8 cellular contexts compared by ENCODE assay signal in the genomic region with DNA sequence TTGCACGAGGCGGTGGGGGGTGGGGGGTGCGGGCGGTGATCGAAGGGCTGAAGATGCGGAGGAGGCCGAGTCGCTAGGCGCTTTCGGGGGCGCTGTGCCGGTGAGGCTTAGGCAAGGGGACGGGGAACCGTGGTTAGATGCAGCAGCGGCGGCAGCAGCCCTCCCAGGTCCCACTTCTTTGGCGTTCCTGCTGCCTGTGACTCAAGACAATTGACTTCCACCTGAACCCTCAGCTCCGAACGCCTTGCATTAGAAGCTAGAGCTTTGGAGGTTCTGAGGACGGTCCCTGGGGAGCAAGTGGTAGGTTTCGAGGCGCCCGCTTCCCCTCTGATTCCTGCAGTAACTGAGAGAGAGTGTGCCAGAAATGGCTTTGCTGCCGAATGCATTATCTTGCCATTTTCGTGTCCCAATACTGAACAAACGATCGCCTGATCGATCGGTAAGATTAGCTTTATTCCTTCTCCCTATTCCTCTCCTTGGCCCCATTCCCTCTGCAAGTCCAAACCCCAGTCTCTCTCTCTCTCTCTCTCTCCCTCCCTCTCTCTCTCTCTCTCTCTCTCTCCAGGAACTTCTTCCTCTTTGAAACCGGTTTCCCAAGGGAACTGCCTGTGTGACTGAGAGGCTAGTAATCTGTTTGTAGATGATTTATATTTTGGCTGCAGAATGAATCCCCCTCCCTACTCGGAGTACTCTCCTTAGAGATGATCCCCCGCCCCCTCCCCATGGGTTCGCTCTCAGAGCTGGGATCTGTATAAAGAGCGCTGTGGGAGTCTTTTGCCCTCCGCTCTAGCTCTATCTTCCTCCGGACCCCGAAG. TPM values are rescaled to one million over a fixed set of nuclear protein-coding genes. Genes with fewer than 3 reads are reported as not detected.
DNase-seq lines count a peak whose midpoint lies in the region; ATAC-seq and TF ChIP-seq lines count a peak whose summit lies in the region.

No MANE protein-coding gene starts in this region.

- peak overlapping the region; percentile 90 for H3K4me3 Mint-ChIP-seq in glutamatergic neuron (ENCODE audit: unreplicated experiment)

- DNase-seq in EL (peak; percentile 29), HPDE6-E6E7 (ENCODE audit: extremely low spot score) (peak; percentile 15), glutamatergic neuron (peak; percentile 66), posterior cingulate gyrus (peak in 9 of 10 donors; percentile 32 to 86 (median 49)), COLO829 (ENCODE audit: low spot score) (no peak)

- peaks cover 31% of the 10 kb centered on the region for H3K4me1 Mint-ChIP-seq in glutamatergic neuron (ENCODE audit: low read depth, unreplicated experiment)

- intact Hi-C loops in posterior cingulate gyrus (cut with DNase I) = no loop called here

- peaks cover 17% of the 10 kb centered on the region for H3K27me3 Mint-ChIP-seq in glutamatergic neuron (ENCODE audit: unreplicated experiment)

- no peak for TF ChIP-seq CTCF in glutamatergic neuron (IDR thresholded peaks at IDR 0.05; ENCODE audit: partially characterized antibody, unreplicated experiment)

- peaks cover 11% of the 10 kb centered on the region for H3K9me3 Mint-ChIP-seq in glutamatergic neuron (ENCODE audit: unreplicated experiment)

- ATAC-seq in SK-N-SH treated with all-trans-retinoic acid at 6 μM for 48 hours (peak; percentile 81), GM21390 (IDR thresholded peaks at IDR 0.05; ENCODE audit: unreplicated experiment) (no peak), esophagus mucosa (no peak)

- no peaks in the 10 kb centered on the region for H3K36me3 Mint-ChIP-seq in glutamatergic neuron (ENCODE audit: unreplicated experiment)

- H3K27ac Mint-ChIP-seq in glutamatergic neuron (ENCODE audit: unreplicated experiment) = peak overlapping the region; percentile 72

TF ChIP-seq in SK-N-SH treated with all-trans-retinoic acid at 6 μM for 48 hours, 23 proteins besides CTCF, POLR2A, EP300 and RAD21:
- TF ChIP-seq, protein P1, sequence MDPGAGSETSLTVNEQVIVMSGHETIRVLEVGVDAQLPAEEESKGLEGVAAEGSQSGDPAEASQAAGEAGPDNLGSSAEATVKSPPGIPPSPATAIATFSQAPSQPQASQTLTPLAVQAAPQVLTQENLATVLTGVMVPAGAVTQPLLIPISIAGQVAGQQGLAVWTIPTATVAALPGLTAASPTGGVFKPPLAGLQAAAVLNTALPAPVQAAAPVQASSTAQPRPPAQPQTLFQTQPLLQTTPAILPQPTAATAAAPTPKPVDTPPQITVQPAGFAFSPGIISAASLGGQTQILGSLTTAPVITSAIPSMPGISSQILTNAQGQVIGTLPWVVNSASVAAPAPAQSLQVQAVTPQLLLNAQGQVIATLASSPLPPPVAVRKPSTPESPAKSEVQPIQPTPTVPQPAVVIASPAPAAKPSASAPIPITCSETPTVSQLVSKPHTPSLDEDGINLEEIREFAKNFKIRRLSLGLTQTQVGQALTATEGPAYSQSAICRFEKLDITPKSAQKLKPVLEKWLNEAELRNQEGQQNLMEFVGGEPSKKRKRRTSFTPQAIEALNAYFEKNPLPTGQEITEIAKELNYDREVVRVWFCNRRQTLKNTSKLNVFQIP (CRISPR knock-in tag; IDR thresholded peaks at IDR 0.05; ENCODE audit: borderline replicate concordance, low read depth) = peak; percentile 72; the same call in 1 of the 2 replicates
- TF ChIP-seq OSR1 (CRISPR knock-in tag; IDR thresholded peaks at IDR 0.05) = no peak

RNA-seq across cellular contexts. Expression of a gene that starts 0.7 kb away (rescaled TPM):
- not detected for total RNA-seq in glutamatergic neuron (ENCODE audit: unreplicated experiment)
- not detected for total RNA-seq in esophagus mucosa
